In the genomic region with DNA sequence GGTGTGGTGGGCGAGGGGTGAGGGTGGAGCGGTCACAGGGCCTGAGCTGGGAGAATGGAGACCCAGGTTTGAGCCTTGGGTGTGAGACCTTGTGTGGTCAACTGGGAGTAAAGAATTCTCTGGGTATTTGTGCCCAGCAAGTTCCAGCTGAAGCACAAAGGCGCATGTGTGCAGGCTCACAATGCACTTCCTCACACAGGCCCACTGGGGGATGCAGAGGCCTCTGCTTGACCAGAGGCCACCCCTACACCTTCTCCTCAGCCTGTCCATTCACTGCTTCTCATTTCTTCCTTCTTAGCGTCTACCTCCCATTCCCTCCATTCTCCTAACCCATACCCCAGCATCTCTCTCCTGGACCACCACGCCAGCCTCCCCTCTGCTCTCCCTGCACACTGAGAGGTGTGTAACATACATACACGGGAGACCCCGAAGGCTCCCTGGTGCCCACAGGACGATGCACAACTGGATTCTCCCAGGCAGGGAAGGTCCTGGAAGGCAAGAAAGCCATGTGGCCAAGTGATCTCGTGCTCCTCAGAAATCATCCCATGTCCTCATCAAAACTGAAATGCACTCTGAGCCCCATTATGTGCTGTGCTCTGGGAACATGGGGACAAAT, we compare ENCODE assay signal across 19 cellular contexts. TPM values are rescaled to one million over a fixed set of nuclear protein-coding genes. Genes with fewer than 3 reads are reported as not detected.
A peak's percentile ranks its signal among the peaks of the same experiment; 100 is the strongest.
DNase-seq lines count a peak whose midpoint lies in the region; ATAC-seq, FAIRE-seq and TF ChIP-seq lines count a peak whose summit lies in the region.
"Had no signal": no experiment of that assay in that cellular context is flagged by ENCODE, and none has a peak within 500 bp of the region (broad histone marks: within the 10 kb centered on the region; RNA-seq: fewer than 3 reads in every experiment).

No MANE protein-coding gene starts in this region.

- H3K27ac ChIP-seq in HEK293 (ENCODE audit: extremely low read depth, low read depth, low read length) (no peak overlapping the region), Karpas-422 (ENCODE audit: low read length) (peak overlapping the region; percentile 72)
- H3K27ac ChIP-seq: HL-60, SJSA1 had no signal

- peaks cover 36% of the 10 kb centered on the region for H3K27me3 Mint-ChIP-seq in activated T-helper 2 cell treated with anti-CD3 and anti-CD28 coated beads, Interferon-gamma antibody, Interleukin-2, Interleukin-4, amounts not matched to agents 10 μg/mL and 5 μg/mL and 100 μg/mL, durations not matched to agents 14 hours and 24 hours and 36 hours (ENCODE audit: low read depth)
- H3K27me3 Mint-ChIP-seq in T-cell = peaks cover 46 to 55% of the 10 kb centered on the region in 2 donors

- no peaks in the 10 kb centered on the region for H3K36me3 Mint-ChIP-seq in activated T-helper 2 cell treated with anti-CD3 and anti-CD28 coated beads, Interferon-gamma antibody, Interleukin-2, Interleukin-4, amounts not matched to agents 10 μg/mL and 5 μg/mL and 100 μg/mL, durations not matched to agents 14 hours and 24 hours and 36 hours (ENCODE audit: low read depth)
- no peaks in the 10 kb centered on the region for H3K36me3 Mint-ChIP-seq in T-cell

- H3K9me3 ChIP-seq in HEK293 (ENCODE audit: control insufficient read depth, insufficient read depth, low read depth, low read length) = no peaks in the 10 kb centered on the region
- no peaks in the 10 kb centered on the region for H3K9me3 ChIP-seq in Karpas-422 (ENCODE audit: low read length)
- H3K9me3 ChIP-seq: SJSA1 had no signal

- H3K9me3 Mint-ChIP-seq in activated T-helper 2 cell treated with anti-CD3 and anti-CD28 coated beads, Interferon-gamma antibody, Interleukin-2, Interleukin-4, amounts not matched to agents 10 μg/mL and 5 μg/mL and 100 μg/mL, durations not matched to agents 14 hours and 24 hours and 36 hours = no peaks in the 10 kb centered on the region
- H3K9me3 Mint-ChIP-seq in T-cell = no peaks in the 10 kb centered on the region

- H3K36me3 ChIP-seq in HEK293 (ENCODE audit: control insufficient read depth in 2 of 2, insufficient read depth in 1 of 2, low read length in 2 of 2) (no peaks in the 10 kb centered on the region), Karpas-422 (ENCODE audit: insufficient read depth, low read length) (no peaks in the 10 kb centered on the region)
- H3K36me3 ChIP-seq: SJSA1 had no signal

- no peak for TF ChIP-seq POLR2A in GM12891 (IDR thresholded peaks at IDR 0.05; ENCODE audit: low read depth, low read length)

- intact Hi-C loops in activated T-helper 2 cell treated with anti-CD3 and anti-CD28 coated beads, Interferon-gamma antibody, Interleukin-2, Interleukin-4, amounts not matched to agents 10 μg/mL and 5 μg/mL and 100 μg/mL, durations not matched to agents 14 hours and 24 hours and 36 hours (cut with micrococcal nuclease) = no loop called here

- POLR2A ChIA-PET in HEK293 (lab: Yijun Ruan, JAX) = no interaction called here
- POLR2A ChIA-PET in T-cell (lab: Charles Lee) = no interaction called here

- ATAC-seq in left lobe of liver = no peak
- ATAC-seq in HG02981 (IDR thresholded peaks at IDR 0.05; ENCODE audit: unreplicated experiment) = no peak
- no peak for ATAC-seq in T-cell (replicated peaks in 1 of 4)
- ATAC-seq: PC-3 had no signal

- no peaks in the 10 kb centered on the region for H3K79me2 ChIP-seq in Karpas-422 (ENCODE audit: low read length)

- no peak for TF ChIP-seq CTCF in HEK293 (tag by site-specific recombination; IDR thresholded peaks at IDR 0.05)

- H3K9ac ChIP-seq in Karpas-422 (ENCODE audit: low read length) = peak overlapping the region; percentile 53

- DNase-seq in GM12891 (ENCODE audit: insufficient read length, low spot score) (no peak), Karpas-422 (no peak), left lobe of liver (ENCODE audit: low spot score) (peak; percentile 31), T-cell (no peak)
- no peak for DNase-seq in activated T-helper 2 cell treated with anti-CD3 and anti-CD28 coated beads, Interferon-gamma antibody, Interleukin-2, Interleukin-4, amounts not matched to agents 10 μg/mL and 5 μg/mL and 100 μg/mL, durations not matched to agents 14 hours and 24 hours and 36 hours (ENCODE audit: low spot score)
- DNase-seq: Calu3, DMS79 treated with DMSO at 0.1 percent for 48 hours, GF-D8, NCI-H1092 treated with DMSO at 0.1 percent for 48 hours, NCI-H146, NCI-H2029, NCI-H774, PC-3, Right ventricle myocardium superior, T-helper 1 cell had no signal

- peaks cover 3% of the 10 kb centered on the region for H3K4me1 Mint-ChIP-seq in activated T-helper 2 cell treated with anti-CD3 and anti-CD28 coated beads, Interferon-gamma antibody, Interleukin-2, Interleukin-4, amounts not matched to agents 10 μg/mL and 5 μg/mL and 100 μg/mL, durations not matched to agents 14 hours and 24 hours and 36 hours (ENCODE audit: low read depth)
- peaks cover 0 to 5% (median 0%) of the 10 kb centered on the region in 3 donors for H3K4me1 Mint-ChIP-seq in T-cell

- H3K4me2 ChIP-seq in Karpas-422 (ENCODE audit: low read depth, low read length, poor library complexity, severe bottlenecking) = peak overlapping the region; percentile 56

- H3K27ac Mint-ChIP-seq in activated T-helper 2 cell treated with anti-CD3 and anti-CD28 coated beads, Interferon-gamma antibody, Interleukin-2, Interleukin-4, amounts not matched to agents 10 μg/mL and 5 μg/mL and 100 μg/mL, durations not matched to agents 14 hours and 24 hours and 36 hours = no peak overlapping the region
- peak overlapping the region in 1 of 2 donors; percentile 4 for H3K27ac Mint-ChIP-seq in T-cell

- H3K4me3 ChIP-seq in HEK293 (ENCODE audit: low read depth, low read length) (no peak overlapping the region), Karpas-422 (ENCODE audit: low read length) (peak overlapping the region; percentile 34; the same call in 1 of the 2 replicates)
- H3K4me3 ChIP-seq: SJSA1 had no signal

- FAIRE-seq in GM12891 (lab: Jason Lieb, UNC) = no peak

- no peaks in the 10 kb centered on the region for H3K4me1 ChIP-seq in HEK293 (ENCODE audit: control insufficient read depth, insufficient read depth, low read length)
- peaks cover 39% of the 10 kb centered on the region for H3K4me1 ChIP-seq in Karpas-422 (ENCODE audit: low read length)

- H3K27me3 ChIP-seq in Karpas-422 (ENCODE audit: low read length) = no peaks in the 10 kb centered on the region

- no peak overlapping the region for H3K4me3 Mint-ChIP-seq in activated T-helper 2 cell treated with anti-CD3 and anti-CD28 coated beads, Interferon-gamma antibody, Interleukin-2, Interleukin-4, amounts not matched to agents 10 μg/mL and 5 μg/mL and 100 μg/mL, durations not matched to agents 14 hours and 24 hours and 36 hours (ENCODE audit: low read depth)
- no peak overlapping the region for H3K4me3 Mint-ChIP-seq in T-cell

- no peaks in the 10 kb centered on the region for H4K20me1 ChIP-seq in Karpas-422 (ENCODE audit: insufficient read depth, low read depth, low read length)

- CTCF ChIA-PET in HEK293 (lab: Yijun Ruan, JAX) = interaction anchor here (0.6 to 0.8 kb wide), 3 partner anchors 69 to 192 kb away, joined by 3 read pairs; no protein-coding TSS in a partner anchor
- CTCF ChIA-PET in T-cell (lab: Charles Lee) = interaction anchor here in 1 of 2 donors (0.6 kb wide), 1 partner anchor 1657 kb away, joined by 3 read pairs; no protein-coding TSS in a partner anchor

- no peaks in the 10 kb centered on the region for H3K9me2 ChIP-seq in Karpas-422 (replicated peaks; ENCODE audit: insufficient read depth, low read length)

- peak overlapping the region; percentile 76 for H2AFZ ChIP-seq in Karpas-422 (ENCODE audit: low read length)

TF ChIP-seq in GM12891, 5 proteins besides CTCF, POLR2A, EP300 and RAD21:
- TF ChIP-seq SPI1 (IDR thresholded peaks at IDR 0.05; ENCODE audit: low read depth, low read length) (peak; percentile 64), PAX5 (IDR thresholded peaks at IDR 0.05; ENCODE audit: insufficient read depth, low read length, severe bottlenecking) (no peak)
TF ChIP-seq in GM12891: peak in this region for 1.

TF ChIP-seq in HEK293, 187 proteins besides CTCF, POLR2A, EP300 and RAD21:
- no peak for TF ChIP-seq GLIS1 (tag by site-specific recombination; IDR thresholded peaks at IDR 0.05)
- no peak for TF ChIP-seq ZFP41 (tag by site-specific recombination; IDR thresholded peaks at IDR 0.05; ENCODE audit: borderline replicate concordance)
- no peak for TF ChIP-seq ZNF341 (tag by site-specific recombination; IDR thresholded peaks at IDR 0.05; ENCODE audit: low read depth)
- TF ChIP-seq YY2 (tag by site-specific recombination; IDR thresholded peaks at IDR 0.05) = no peak
- peak; percentile 96 for TF ChIP-seq ZNF157 (tag by site-specific recombination; IDR thresholded peaks at IDR 0.05)
- TF ChIP-seq RBAK (tag by site-specific recombination; IDR thresholded peaks at IDR 0.05) = no peak

RNA-seq across cellular contexts. Expression of a gene that starts 12.3 kb away (rescaled TPM):
- 1.6 TPM for polyA plus RNA-seq in GM12891 (2012; ENCODE audit: low read depth, missing spikeins)
- total RNA-seq in Karpas-422 (2014; rRNA removed; shearing (Covaris generic); ENCODE audit: low replicate concordance) = not detected in 2 replicates
- 2.7 TPM for total RNA-seq in left lobe of liver
- total RNA-seq in activated T-helper 2 cell treated with anti-CD3 and anti-CD28 coated beads, Interferon-gamma antibody, Interleukin-2, Interleukin-4, amounts not matched to agents 10 μg/mL and 5 μg/mL and 100 μg/mL, durations not matched to agents 14 hours and 24 hours and 36 hours = 0.41 and 0.44 TPM in 2 replicates
- total RNA-seq in T-cell = under 1 TPM in 1 of 5 donors, not detected in 4; 0.36 TPM
- total RNA-seq: SJSA1 had no signal
